In the genomic region with DNA sequence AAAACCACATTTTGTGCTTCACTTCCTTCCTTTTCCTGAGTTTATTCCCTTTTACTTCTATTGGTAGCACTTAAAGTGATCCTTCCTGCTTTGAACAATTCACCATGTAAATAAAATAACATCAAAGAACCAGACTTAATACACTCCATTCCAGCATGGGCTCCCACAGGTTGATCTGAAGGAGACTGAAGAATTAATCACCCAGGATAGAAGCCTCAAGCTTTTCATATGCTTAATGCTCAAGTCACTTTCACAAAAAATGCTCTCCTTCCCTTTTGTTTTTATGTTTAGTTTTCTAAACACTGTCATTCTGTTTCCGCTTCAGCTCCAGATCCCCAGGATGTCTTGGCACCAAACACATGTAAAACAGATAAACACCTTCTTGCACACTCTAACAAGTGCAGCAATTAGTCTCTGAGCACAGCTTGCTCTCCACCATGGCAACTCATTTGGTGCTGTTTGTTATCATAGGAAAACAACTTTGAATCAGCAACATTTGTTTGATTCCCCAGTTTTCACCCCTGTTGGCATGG, we compare ENCODE assay signal across 1 cellular context.
TF ChIP-seq lines count a peak whose summit lies in the region.

No MANE protein-coding gene starts in this region.

TF ChIP-seq in WTC11, 78 proteins besides CTCF, POLR2A, EP300 and RAD21 (continued from another document):
- TF ChIP-seq, protein P1, sequence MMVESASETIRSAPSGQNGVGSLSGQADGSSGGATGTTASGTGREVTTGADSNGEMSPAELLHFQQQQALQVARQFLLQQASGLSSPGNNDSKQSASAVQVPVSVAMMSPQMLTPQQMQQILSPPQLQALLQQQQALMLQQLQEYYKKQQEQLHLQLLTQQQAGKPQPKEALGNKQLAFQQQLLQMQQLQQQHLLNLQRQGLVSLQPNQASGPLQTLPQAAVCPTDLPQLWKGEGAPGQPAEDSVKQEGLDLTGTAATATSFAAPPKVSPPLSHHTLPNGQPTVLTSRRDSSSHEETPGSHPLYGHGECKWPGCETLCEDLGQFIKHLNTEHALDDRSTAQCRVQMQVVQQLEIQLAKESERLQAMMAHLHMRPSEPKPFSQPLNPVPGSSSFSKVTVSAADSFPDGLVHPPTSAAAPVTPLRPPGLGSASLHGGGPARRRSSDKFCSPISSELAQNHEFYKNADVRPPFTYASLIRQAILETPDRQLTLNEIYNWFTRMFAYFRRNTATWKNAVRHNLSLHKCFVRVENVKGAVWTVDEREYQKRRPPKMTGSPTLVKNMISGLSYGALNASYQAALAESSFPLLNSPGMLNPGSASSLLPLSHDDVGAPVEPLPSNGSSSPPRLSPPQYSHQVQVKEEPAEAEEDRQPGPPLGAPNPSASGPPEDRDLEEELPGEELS (CRISPR knock-in tag; IDR thresholded peaks at IDR 0.05), result peak; percentile 47; the same call in 1 of the 2 replicates
- TF ChIP-seq CREB1 (CRISPR knock-in tag; IDR thresholded peaks at IDR 0.05), result no peak
